Comparison of ENCODE assay signal across 15 cellular contexts in the genomic region with DNA sequence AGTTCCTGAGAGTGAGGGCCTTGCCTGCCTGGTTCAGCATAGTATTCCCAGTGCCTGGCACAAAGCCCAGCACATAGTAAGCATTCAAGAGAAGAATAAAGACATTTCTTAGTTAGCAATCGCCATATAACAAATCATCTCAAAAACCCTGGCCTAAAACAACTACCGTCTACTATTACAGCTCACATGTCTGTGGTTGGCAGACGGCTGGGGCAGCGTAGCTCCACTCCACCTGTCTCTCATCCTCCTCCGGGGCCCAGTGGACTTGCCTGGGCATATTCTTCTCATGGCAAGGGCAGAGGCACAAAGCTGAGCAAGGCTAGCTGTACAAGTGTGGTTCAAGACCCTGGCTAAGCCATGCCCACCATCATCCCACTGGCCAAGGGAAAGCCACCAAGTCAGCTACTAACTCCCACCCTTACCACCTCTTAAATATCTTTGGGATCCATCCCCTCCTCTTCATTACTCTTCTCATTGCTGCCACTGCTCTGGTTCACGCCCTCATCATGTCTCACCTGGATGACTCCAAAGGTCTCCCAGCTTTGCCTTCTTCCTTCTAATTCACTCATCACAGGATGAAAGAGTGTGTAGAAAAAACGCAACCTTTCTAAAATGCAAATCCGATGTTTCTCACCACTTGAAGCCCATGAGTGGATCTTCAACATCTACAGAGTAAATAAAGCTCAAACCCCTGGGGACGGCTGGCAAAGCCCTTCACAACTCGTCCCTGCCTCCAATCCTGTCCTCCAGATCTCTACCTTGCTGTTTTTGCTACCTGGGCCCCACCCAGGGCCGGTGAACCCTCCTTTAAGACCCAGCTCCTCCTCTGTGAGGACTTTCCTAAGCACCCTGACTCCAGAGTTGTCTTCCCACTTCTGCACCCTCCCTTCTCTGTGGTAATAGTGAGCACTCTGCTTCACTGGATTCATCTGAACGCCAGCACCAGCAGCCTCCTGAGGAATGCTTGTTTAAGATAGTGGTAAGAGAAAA. TPM values are rescaled to one million over a fixed set of nuclear protein-coding genes. Genes with fewer than 3 reads are reported as not detected.
DNase-seq lines count a peak whose midpoint lies in the region; ATAC-seq, FAIRE-seq and TF ChIP-seq lines count a peak whose summit lies in the region.
"Had no signal": no experiment of that assay in that cellular context is flagged by ENCODE, and none has a peak within 500 bp of the region (broad histone marks: within the 10 kb centered on the region; RNA-seq: fewer than 3 reads in every experiment).

No MANE protein-coding gene starts in this region.

- CTCF ChIA-PET in activated naive CD4-positive, alpha-beta T cell treated with anti-CD3 and anti-CD28 coated beads, Interleukin-2, amount 10 ng/mL, durations not matched to agents 7 days and 5 days (lab: Charles Lee), result no interaction called here

- no peak for ATAC-seq in effector memory CD8-positive, alpha-beta T cell (replicated peaks)
- ATAC-seq: HCT116 had no signal

- H3K27ac ChIP-seq in thyroid gland, result peak overlapping the region in 2 of 3 donors; percentile 3 to 43
- H3K27ac ChIP-seq: dorsolateral prefrontal cortex, neural progenitor cell, upper lobe of left lung had no signal

- TF ChIP-seq CTCF in thyroid gland (IDR thresholded peaks at IDR 0.05), result no peak

- H3K36me3 ChIP-seq in thyroid gland, result no peaks in the 10 kb centered on the region
- H3K36me3 ChIP-seq: neural progenitor cell had no signal

- intact Hi-C loops in thyroid gland (cut with DNase I), result no loop called here

- no peak for TF ChIP-seq POLR2A in thyroid gland (IDR thresholded peaks at IDR 0.05)

- H3K9me3 ChIP-seq in thyroid gland, result no peaks in the 10 kb centered on the region
- H3K9me3 ChIP-seq: upper lobe of left lung had no signal

- H3K4me3 ChIP-seq in thyroid gland (replicated peaks in 1 of 3), result no peak overlapping the region
- H3K4me3 ChIP-seq: dorsolateral prefrontal cortex, neural progenitor cell, upper lobe of left lung had no signal

- DNase-seq in activated naive CD4-positive, alpha-beta T cell treated with anti-CD3 and anti-CD28 coated beads, Interleukin-2, amount 10 ng/mL, durations not matched to agents 7 days and 5 days, result no peak
- DNase-seq in activated naive CD4-positive, alpha-beta T cell treated with Interleukin-2 at 50 U/mL for 16 hours, result no peak
- DNase-seq in NCI-H2171 (lab: John Stamatoyannopoulos, UW) (peak; percentile 66), thyroid gland (peak; percentile 76 to 90), RCC 7860 (ENCODE audit: low spot score) (no peak), ecto neural progenitor cell (ENCODE audit: low spot score) (no peak), dedifferentiated amniotic fluid mesenchymal stem cell (ENCODE audit: extremely low spot score) (no peak)
- DNase-seq in effector memory CD8-positive, alpha-beta T cell, result no peak
- DNase-seq: dorsolateral prefrontal cortex, foreskin melanocyte, KG1, upper lobe of left lung had no signal

- H3K9me3 Mint-ChIP-seq in activated naive CD4-positive, alpha-beta T cell treated with anti-CD3 and anti-CD28 coated beads, Interleukin-2, amount 10 ng/mL, durations not matched to agents 7 days and 5 days, result no peaks in the 10 kb centered on the region
- H3K9me3 Mint-ChIP-seq in effector memory CD8-positive, alpha-beta T cell, result no peaks in the 10 kb centered on the region
- H3K9me3 Mint-ChIP-seq: activated T-helper 2 cell treated with anti-CD3 and anti-CD28 coated beads, Interferon-gamma antibody, Interleukin-2, Interleukin-4, amounts not matched to agents 10 μg/mL and 5 μg/mL and 100 μg/mL, durations not matched to agents 14 hours and 24 hours and 36 hours; neural progenitor cell had no signal

- peaks cover 5% of the 10 kb centered on the region for H3K4me1 Mint-ChIP-seq in activated naive CD4-positive, alpha-beta T cell treated with anti-CD3 and anti-CD28 coated beads, Interleukin-2, amount 10 ng/mL, durations not matched to agents 7 days and 5 days
- H3K4me1 Mint-ChIP-seq in effector memory CD8-positive, alpha-beta T cell (ENCODE audit: low read depth in 2 of 2), result peaks cover 30 to 37% of the 10 kb centered on the region in 2 donors

- FAIRE-seq in RCC 7860 (lab: Jason Lieb, UNC), result no peak

- H3K27me3 Mint-ChIP-seq in activated naive CD4-positive, alpha-beta T cell treated with anti-CD3 and anti-CD28 coated beads, Interleukin-2, amount 10 ng/mL, durations not matched to agents 7 days and 5 days, result peaks cover 5% of the 10 kb centered on the region
- no peaks in the 10 kb centered on the region for H3K27me3 Mint-ChIP-seq in effector memory CD8-positive, alpha-beta T cell

- peaks cover 13 to 19% of the 10 kb centered on the region in 2 donors for H3K4me1 ChIP-seq in thyroid gland
- H3K4me1 ChIP-seq: neural progenitor cell, upper lobe of left lung had no signal

- H3K4me3 Mint-ChIP-seq in activated naive CD4-positive, alpha-beta T cell treated with anti-CD3 and anti-CD28 coated beads, Interleukin-2, amount 10 ng/mL, durations not matched to agents 7 days and 5 days, result no peak overlapping the region
- no peak overlapping the region for H3K4me3 Mint-ChIP-seq in effector memory CD8-positive, alpha-beta T cell
- H3K4me3 Mint-ChIP-seq: neural progenitor cell had no signal

- WGBS in thyroid gland, 2 donors, result 40 to 53% methylated on average over 12 of the region's 12 CpGs

- peak overlapping the region; percentile 16 for H3K27ac Mint-ChIP-seq in activated naive CD4-positive, alpha-beta T cell treated with anti-CD3 and anti-CD28 coated beads, Interleukin-2, amount 10 ng/mL, durations not matched to agents 7 days and 5 days
- peak overlapping the region; percentile 33 to 89 for H3K27ac Mint-ChIP-seq in effector memory CD8-positive, alpha-beta T cell
- H3K27ac Mint-ChIP-seq: activated T-helper 2 cell treated with anti-CD3 and anti-CD28 coated beads, Interferon-gamma antibody, Interleukin-2, Interleukin-4, amounts not matched to agents 10 μg/mL and 5 μg/mL and 100 μg/mL, durations not matched to agents 14 hours and 24 hours and 36 hours; neural progenitor cell had no signal

- H3K27me3 ChIP-seq in thyroid gland, result no peaks in the 10 kb centered on the region
- H3K27me3 ChIP-seq: dorsolateral prefrontal cortex, neural progenitor cell, upper lobe of left lung had no signal

- no peaks in the 10 kb centered on the region for H3K36me3 Mint-ChIP-seq in activated naive CD4-positive, alpha-beta T cell treated with anti-CD3 and anti-CD28 coated beads, Interleukin-2, amount 10 ng/mL, durations not matched to agents 7 days and 5 days
- peaks cover 31% of the 10 kb centered on the region for H3K36me3 Mint-ChIP-seq in effector memory CD8-positive, alpha-beta T cell (ENCODE audit: insufficient read depth)
- H3K36me3 Mint-ChIP-seq: neural progenitor cell had no signal

RNA-seq across cellular contexts. Expression of a gene that starts 10.3 kb away (rescaled TPM):
- total RNA-seq in thyroid gland, result 10 to 100 TPM; 27.3 to 63.5 (median 35.0) TPM

RNA-seq across cellular contexts. Expression of a gene that starts 54.9 kb away (rescaled TPM):
- total RNA-seq in thyroid gland, result 100 to 1,000 TPM; 225 to 336 (median 241) TPM

Comparison
In these comparisons a context has a peak if more than half of its experiments do, and no peak if none do; other contexts are left out.
1. DNase-seq: peak in NCI-H2171 (single experiment) and thyroid gland (2 of 2); none in activated naive CD4-positive, alpha-beta T cell treated with anti-CD3 and anti-CD28 coated beads, Interleukin-2, amount 10 ng/mL, durations not matched to agents 7 days and 5 days (single experiment), activated naive CD4-positive, alpha-beta T cell treated with Interleukin-2 at 50 U/mL for 16 hours (single experiment), effector memory CD8-positive, alpha-beta T cell (0 of 3), RCC 7860 (single experiment), ecto neural progenitor cell (single experiment) and dedifferentiated amniotic fluid mesenchymal stem cell (single experiment).